8 cellular contexts compared by ENCODE assay signal in genomic region chr20:62805711-62806382, GRCh38. TPM values are rescaled to one million over a fixed set of nuclear protein-coding genes. Genes with fewer than 3 reads are reported as not detected.
A peak's percentile ranks its signal among the peaks of the same experiment; 100 is the strongest.
DNase-seq lines count a peak whose midpoint lies in the region; ATAC-seq and TF ChIP-seq lines count a peak whose summit lies in the region.

No MANE protein-coding gene starts in this region.

- peaks cover 17% of the 10 kb centered on the region for H3K4me1 ChIP-seq in KMS-11 (ENCODE audit: low read depth, poor library complexity, severe bottlenecking)
- H3K4me1 ChIP-seq in lung (ENCODE audit: control insufficient read depth in 2 of 2, insufficient read depth in 2 of 2, low read length in 2 of 2): peaks cover 0 to 18% of the 10 kb centered on the region in 2 donors
- peaks cover 39% of the 10 kb centered on the region for H3K4me1 ChIP-seq in vagina

- peak overlapping the region; percentile 80; the same call in 1 of the 2 replicates for H3K9ac ChIP-seq in KMS-11

- POLR2A ChIA-PET in AG04450 (lab: Yijun Ruan, JAX): interaction anchor here (0.5 to 1.0 kb wide), 2 partner anchors 16 to 131 kb away, joined by 3 to 4 read pairs; no protein-coding TSS in a partner anchor

- TF ChIP-seq POLR2A in vagina (IDR thresholded peaks at IDR 0.05): no peak

- H3K27ac ChIP-seq in AG04450 (ENCODE audit: low read depth, low read length): no peak overlapping the region
- no peak overlapping the region for H3K27ac ChIP-seq in KMS-11
- H3K27ac ChIP-seq in lung (ENCODE audit: low read depth in 1 of 2, low read length in 1 of 2): peak overlapping the region in 1 of 2 donors; percentile 73
- peak overlapping the region; percentile 94 for H3K27ac ChIP-seq in vagina

- no peak for TF ChIP-seq CTCF in AG04450 (IDR thresholded peaks at IDR 0.05; ENCODE audit: low read depth, low read length)
- TF ChIP-seq CTCF in KMS-11 (conservative IDR thresholded peaks at IDR 0.05; ENCODE audit: low read depth, low read length): no peak
- no peak for TF ChIP-seq CTCF in cardiac fibroblast (IDR thresholded peaks at IDR 0.05; ENCODE audit: low read depth, low read length)
- no peak for TF ChIP-seq CTCF in lung (IDR thresholded peaks at IDR 0.05; ENCODE audit: control extremely low read depth, extremely low read depth)
- TF ChIP-seq CTCF in vagina (IDR thresholded peaks at IDR 0.05): no peak

- H2AFZ ChIP-seq in KMS-11 (ENCODE audit: low read depth): no peak overlapping the region

- H3K4me2 ChIP-seq in KMS-11: peak overlapping the region; percentile 92

- H3K36me3 ChIP-seq in KMS-11 (ENCODE audit: insufficient read depth) (no peaks in the 10 kb centered on the region; the same call in 1 of the 2 replicates), lung (ENCODE audit: control insufficient read depth in 2 of 2, insufficient read depth in 2 of 2, low read length in 2 of 2) (peaks cover 3 to 34% of the 10 kb centered on the region in 2 donors), vagina (peaks cover 0 to 33% of the 10 kb centered on the region in 2 donors)

- H4K20me1 ChIP-seq in KMS-11 (ENCODE audit: insufficient read depth): no peaks in the 10 kb centered on the region

- DNase-seq in AG04450 (ENCODE audit: low read depth, low spot score) (no peak), cardiac fibroblast (ENCODE audit: low read depth in 2 of 2) (no peak), lung (ENCODE audit: low spot score) (peak; percentile 59), vagina (ENCODE audit: extremely low spot score in 2 of 2) (no peak), Kasumi-1 (lab: John Stamatoyannopoulos, UW) (no peak)
- no peak for DNase-seq in stimulated activated CD4-positive, alpha-beta T cell treated with anti-CD3 and anti-CD28 coated beads, Interleukin-2, amount 100 ng/mL, for 48 hours
- DNase-seq in activated CD4-positive, CD25-positive, alpha-beta regulatory T cell (lab: John Stamatoyannopoulos, UW): no peak

- peaks cover 24% of the 10 kb centered on the region for H3K79me2 ChIP-seq in KMS-11 (ENCODE audit: insufficient read depth, low read depth)

- peak overlapping the region; percentile 68 for H3K4me3 ChIP-seq in AG04450 (ENCODE audit: low read depth, low read length)
- H3K4me3 ChIP-seq in KMS-11 (IDR thresholded peaks at IDR 0.05; ENCODE audit: insufficient read depth, low read depth, low read length): no peak overlapping the region
- peak overlapping the region; percentile 72 to 87 for H3K4me3 ChIP-seq in cardiac fibroblast (replicated peaks in 1 of 2; ENCODE audit: low read depth in 2 of 2, low read length in 2 of 2)
- peak overlapping the region; percentile 98 for H3K4me3 ChIP-seq in lung
- peak overlapping the region; percentile 68 to 93 for H3K4me3 ChIP-seq in vagina

- 12 to 24% methylated on average over 25 of the region's 25 CpGs for WGBS in lung, 2 donors

- H3K27me3 ChIP-seq in AG04450 (ENCODE audit: control insufficient read depth, insufficient read depth, low read length) (no peaks in the 10 kb centered on the region), KMS-11 (ENCODE audit: insufficient read depth, low read depth) (no peaks in the 10 kb centered on the region), lung (ENCODE audit: control insufficient read depth, insufficient read depth) (no peaks in the 10 kb centered on the region), vagina (no peaks in the 10 kb centered on the region)

- H3K9me3 ChIP-seq in AG04450 (ENCODE audit: control insufficient read depth, insufficient read depth, low read length) (no peaks in the 10 kb centered on the region; the same call in 1 of the 2 replicates), lung (ENCODE audit: control insufficient read depth in 2 of 2, insufficient read depth in 1 of 2, low read length in 1 of 2) (no peaks in the 10 kb centered on the region), vagina (no peaks in the 10 kb centered on the region)

- intact Hi-C loops in vagina (cut with DNase I): no loop called here

- CTCF ChIA-PET in AG04450 (lab: Charles Lee): no interaction called here

- ATAC-seq in lung (ENCODE audit: insufficient read depth, low FRiP score): peak; percentile 14

RNA-seq across cellular contexts. Expression of gene OGFR, which starts 1.2 kb away (rescaled TPM):
- polyA plus RNA-seq in AG04450 (2011; rRNA removed): 19.7 and 21.7 TPM in 2 replicates
- polyA minus RNA-seq in AG04450 (2011; rRNA and poly(A)+ RNA removed): 22.0 and 32.6 TPM in 2 replicates
- 10 to 100 TPM; 38.0 to 60.6 TPM for total RNA-seq in lung
- polyA plus RNA-seq in lung: 10 to 100 TPM; 67.2 to 73.1 TPM
- total RNA-seq in vagina: 43.7 TPM

RNA-seq across cellular contexts. Expression of gene MRGBP, which starts 9.6 kb away (rescaled TPM):
- polyA plus RNA-seq in AG04450 (2011; rRNA removed) (13.4 and 14.4 TPM in 2 replicates), lung (10 to 100 TPM in 1 of 2 donors, 1 to 10 TPM in 1; 7.4 to 10.3 TPM)
- 12.5 and 14.0 TPM in 2 replicates for polyA minus RNA-seq in AG04450 (2011; rRNA and poly(A)+ RNA removed)
- total RNA-seq in lung (10 to 100 TPM in 1 of 2 donors, 1 to 10 TPM in 1; 7.5 to 12.5 TPM), vagina (10.6 TPM)

RNA-seq across cellular contexts. Expression of gene COL9A3, which starts 11.0 kb away (rescaled TPM):
- polyA plus RNA-seq in AG04450 (2011; rRNA removed) (0.69 and 0.98 TPM in 2 replicates), lung (1 to 10 TPM; 3.7 to 4.2 TPM)
- polyA minus RNA-seq in AG04450 (2011; rRNA and poly(A)+ RNA removed): 0.23 and 0.39 TPM in 2 replicates
- total RNA-seq in lung (10 to 100 TPM in 1 of 2 donors, under 1 TPM in 1; 0.55 to 26.1 TPM), vagina (1.2 TPM)

RNA-seq across cellular contexts. Expression of gene TCFL5, which starts 55.8 kb away (rescaled TPM):
- polyA plus RNA-seq in AG04450 (2011; rRNA removed): 8.7 and 9.9 TPM in 2 replicates
- 4.0 and 5.1 TPM in 2 replicates for polyA minus RNA-seq in AG04450 (2011; rRNA and poly(A)+ RNA removed)
- 1 to 10 TPM; 8.2 to 8.6 TPM for total RNA-seq in lung
- polyA plus RNA-seq in lung: 1 to 10 TPM; 3.8 to 3.9 TPM
- 11.5 TPM for total RNA-seq in vagina
